26 cellular contexts compared by ENCODE assay signal in the genomic region with DNA sequence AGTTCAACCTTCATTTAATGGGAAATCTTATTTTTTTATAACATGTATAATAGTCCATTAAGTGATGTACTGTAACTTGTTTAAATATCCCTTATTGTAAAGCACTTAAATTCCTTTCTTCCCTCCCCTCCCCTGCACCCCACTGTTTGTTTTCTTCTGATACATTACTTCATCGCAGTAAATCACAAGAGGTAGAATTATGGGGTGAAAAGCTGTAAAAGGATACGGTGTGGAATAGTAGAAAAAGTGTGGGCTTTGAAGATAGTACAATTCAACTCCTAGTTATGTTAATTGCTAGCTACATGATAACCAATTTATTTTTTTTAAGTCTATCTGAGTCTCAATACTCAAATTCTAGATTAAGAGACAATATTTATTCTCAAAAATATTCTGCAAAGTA.
"Had no signal": no experiment of that assay in that cellular context is flagged by ENCODE, and none has a peak within 500 bp of the region (broad histone marks: within the 10 kb centered on the region; RNA-seq: fewer than 3 reads in every experiment).

No MANE protein-coding gene starts in this region.

- H3K36me3 Mint-ChIP-seq: activated naive CD4-positive, alpha-beta T cell treated with anti-CD3 and anti-CD28 coated beads, Interleukin-2, amount 50 U/mL, for 72 hours had no signal

- H3K4me1 ChIP-seq: ascending aorta had no signal

- H3K27ac Mint-ChIP-seq: activated CD4-positive, alpha-beta memory T cell treated with anti-CD3 and anti-CD28 coated beads for 36 hours; activated CD8-positive, alpha-beta memory T cell treated with anti-CD3 and anti-CD28 coated beads, Interleukin-2, amount 10 ng/mL, durations not matched to agents 7 days and 5 days; activated T-cell treated with anti-CD3 and anti-CD28 coated beads, Interleukin-2, amount 50 U/mL, for 72 hours; brain; dendritic cell treated with granulocyte-macrophage colony-stimulating factor and Interleukin-4, amounts not matched to agents 40 ng/mL and 50 ng/mL, for 4 days; endodermal cell had no signal

- DNase-seq: activated CD4-positive, alpha-beta memory T cell treated with anti-CD3 and anti-CD28 coated beads for 36 hours; activated CD4-positive, alpha-beta T cell treated with anti-CD3 and anti-CD28 coated beads for 36 hours; activated CD4-positive, CD25-positive, alpha-beta regulatory T cell; activated CD4-positive, CD25-positive, alpha-beta regulatory T cell treated with anti-CD3 and anti-CD28 coated beads, Interleukin-2, amount 50 U/mL, for 72 hours; activated CD8-positive, alpha-beta memory T cell treated with anti-CD3 and anti-CD28 coated beads, Interleukin-2, amount 10 ng/mL, durations not matched to agents 7 days and 5 days; activated CD8-positive, alpha-beta memory T cell treated with anti-CD3 and anti-CD28 coated beads, Interleukin-2, amount 50 U/mL, for 4 hours; activated CD8-positive, alpha-beta T cell treated with anti-CD3 and anti-CD28 coated beads, Interleukin-2, amount 10 ng/mL, durations not matched to agents 7 days and 5 days; activated gamma-delta T cell; activated naive CD4-positive, alpha-beta T cell; activated naive CD4-positive, alpha-beta T cell treated with anti-CD3 and anti-CD28 coated beads, Interleukin-2, amount 10 ng/mL, durations not matched to agents 7 days and 5 days; activated naive CD8-positive, alpha-beta T cell treated with anti-CD3 and anti-CD28 coated beads, Interleukin-2, amount 10 ng/mL, durations not matched to agents 7 days and 5 days; activated T-cell treated with anti-CD3 and anti-CD28 coated beads, Interleukin-2, amount 50 U/mL, for 1 hour; activated T-cell treated with anti-CD3 and anti-CD28 coated beads, Interleukin-2, amount 50 U/mL, for 72 hours; central memory CD4-positive, alpha-beta T cell; cerebellar nuclear complex; dorsolateral prefrontal cortex; effector memory CD4-positive, alpha-beta T cell; endodermal cell; foreskin fibroblast; head of caudate nucleus; T-helper 2 cell had no signal

- H3K9me3 Mint-ChIP-seq: activated naive CD4-positive, alpha-beta T cell treated with anti-CD3 and anti-CD28 coated beads, Interleukin-2, amount 50 U/mL, for 72 hours; activated T-cell treated with anti-CD3 and anti-CD28 coated beads, Interleukin-2, amount 50 U/mL, for 72 hours; dendritic cell treated with granulocyte-macrophage colony-stimulating factor and Interleukin-4, amounts not matched to agents 40 ng/mL and 50 ng/mL, for 4 days had no signal

- H3K36me3 ChIP-seq: ascending aorta had no signal

- H3K4me3 ChIP-seq: ascending aorta, coronary artery, dorsolateral prefrontal cortex had no signal

- H3K4me3 Mint-ChIP-seq: activated CD4-positive, alpha-beta memory T cell treated with anti-CD3 and anti-CD28 coated beads for 36 hours; activated CD4-positive, alpha-beta T cell treated with anti-CD3 and anti-CD28 coated beads for 36 hours; activated CD8-positive, alpha-beta memory T cell treated with anti-CD3 and anti-CD28 coated beads, Interleukin-2, amount 10 ng/mL, durations not matched to agents 7 days and 5 days; activated naive CD4-positive, alpha-beta T cell treated with anti-CD3 and anti-CD28 coated beads, Interleukin-2, amount 10 ng/mL, durations not matched to agents 7 days and 5 days; activated T-cell treated with anti-CD3 and anti-CD28 coated beads, Interleukin-2, amount 50 U/mL, for 72 hours; brain; dendritic cell treated with granulocyte-macrophage colony-stimulating factor and Interleukin-4, amounts not matched to agents 40 ng/mL and 50 ng/mL, for 4 days; endodermal cell had no signal

- H3K27me3 Mint-ChIP-seq: activated CD4-positive, alpha-beta memory T cell treated with anti-CD3 and anti-CD28 coated beads for 36 hours; activated CD4-positive, alpha-beta T cell treated with anti-CD3 and anti-CD28 coated beads for 36 hours; activated CD8-positive, alpha-beta memory T cell treated with anti-CD3 and anti-CD28 coated beads, Interleukin-2, amount 10 ng/mL, durations not matched to agents 7 days and 5 days; activated naive CD4-positive, alpha-beta T cell treated with anti-CD3 and anti-CD28 coated beads, Interleukin-2, amount 10 ng/mL, durations not matched to agents 7 days and 5 days; activated naive CD8-positive, alpha-beta T cell treated with anti-CD3 and anti-CD28 coated beads, Interleukin-2, amount 10 ng/mL, durations not matched to agents 7 days and 5 days; brain; dendritic cell treated with granulocyte-macrophage colony-stimulating factor and Interleukin-4, amounts not matched to agents 40 ng/mL and 50 ng/mL, for 4 days had no signal

- H3K9me3 ChIP-seq: ascending aorta had no signal

- H3K27ac ChIP-seq: ascending aorta, coronary artery, dorsolateral prefrontal cortex had no signal

- H3K27me3 ChIP-seq: ascending aorta, dorsolateral prefrontal cortex had no signal
